ENCODE assay signal across 10 cellular contexts in genomic region chr3:158104346-158105020, GRCh38. TPM values are rescaled to one million over a fixed set of nuclear protein-coding genes. Genes with fewer than 3 reads are reported as not detected.
DNase-seq lines count a peak whose midpoint lies in the region; ATAC-seq and TF ChIP-seq lines count a peak whose summit lies in the region.
"Had no signal": no experiment of that assay in that cellular context is flagged by ENCODE, and none has a peak within 500 bp of the region (broad histone marks: within the 10 kb centered on the region; RNA-seq: fewer than 3 reads in every experiment).

No MANE protein-coding gene starts in this region.

- CTCF ChIA-PET in activated B cell treated with CpG ODN at 0.5 μM for 24 hours (lab: Charles Lee), result no interaction called here

- peaks cover 2% of the 10 kb centered on the region for H3K9me3 Mint-ChIP-seq in activated B cell treated with CpG ODN at 0.5 μM for 24 hours

- H3K4me1 ChIP-seq in left ventricle myocardium inferior (peaks cover 48% of the 10 kb centered on the region), heart right ventricle (peaks cover 5 to 58% (median 25%) of the 10 kb centered on the region in 9 donors), iPS-18a (ENCODE audit: control insufficient read depth, low read depth, low read length) (peaks cover 26% of the 10 kb centered on the region), vagina (peaks cover 46% of the 10 kb centered on the region)

- DNase-seq in left ventricle myocardium inferior (no peak), heart right ventricle (no peak), activated B cell treated with CpG ODN at 0.5 μM for 24 hours (no peak), vagina (ENCODE audit: extremely low spot score in 2 of 2) (no peak), GM10266 (ENCODE audit: extremely low spot score) (no peak), hypothalamus (lab: John Stamatoyannopoulos, UW) (no peak)
- DNase-seq: NCI-H2029 had no signal

- peaks cover 65% of the 10 kb centered on the region for H3K27me3 Mint-ChIP-seq in activated B cell treated with CpG ODN at 0.5 μM for 24 hours

- no peak overlapping the region for H3K9ac ChIP-seq in iPS-18a (ENCODE audit: low read length)

- H3K4me1 Mint-ChIP-seq in activated B cell treated with CpG ODN at 0.5 μM for 24 hours, result peaks cover 36% of the 10 kb centered on the region

- intact Hi-C loops in left ventricle myocardium inferior (cut with micrococcal nuclease), result no loop called here
- intact Hi-C loops in heart right ventricle (cut with DNase I), result no loop called here
- intact Hi-C loops in activated B cell treated with CpG ODN at 0.5 μM for 24 hours (cut with micrococcal nuclease), result no loop called here
- intact Hi-C loops in vagina (cut with DNase I), result no loop called here

- no peak overlapping the region for H3K4me3 Mint-ChIP-seq in activated B cell treated with CpG ODN at 0.5 μM for 24 hours

- no peak for ATAC-seq in heart right ventricle
- ATAC-seq in activated B cell treated with CpG ODN at 0.5 μM for 24 hours (ENCODE audit: low read depth), result no peak
- no peak for ATAC-seq in HG02970 (IDR thresholded peaks at IDR 0.05; ENCODE audit: low FRiP score, unreplicated experiment)
- ATAC-seq: left lobe of liver had no signal

- H3K27me3 ChIP-seq in left ventricle myocardium inferior (ENCODE audit: low read depth), result peaks cover 99% of the 10 kb centered on the region
- H3K27me3 ChIP-seq in heart right ventricle, result peaks cover 51 to 100% (median 98%) of the 10 kb centered on the region in 7 donors
- H3K27me3 ChIP-seq in iPS-18a (ENCODE audit: control insufficient read depth, insufficient read depth, low read length), result peaks cover 100% of the 10 kb centered on the region
- peaks cover 31% of the 10 kb centered on the region for H3K27me3 ChIP-seq in vagina

- H3K4me3 ChIP-seq in left ventricle myocardium inferior (peak overlapping the region; percentile 60), heart right ventricle (peak overlapping the region in 4 of 10 donors; percentile 33 to 56 (median 49)), iPS-18a (ENCODE audit: low read length) (peak overlapping the region; percentile 13), vagina (peak overlapping the region; percentile 33 to 51)

- no peak for TF ChIP-seq POLR2A in vagina (IDR thresholded peaks at IDR 0.05)

- peak overlapping the region; percentile 59 for H3K27ac Mint-ChIP-seq in activated B cell treated with CpG ODN at 0.5 μM for 24 hours

- H3K36me3 Mint-ChIP-seq in activated B cell treated with CpG ODN at 0.5 μM for 24 hours (ENCODE audit: low read depth), result no peaks in the 10 kb centered on the region

- no peak for TF ChIP-seq CTCF in left ventricle myocardium inferior (IDR thresholded peaks at IDR 0.05; ENCODE audit: borderline replicate concordance)
- no peak for TF ChIP-seq CTCF in heart right ventricle (IDR thresholded peaks at IDR 0.05)
- no peak for TF ChIP-seq CTCF in activated B cell treated with CpG ODN at 0.5 μM for 24 hours (IDR thresholded peaks at IDR 0.05)
- TF ChIP-seq CTCF in vagina (IDR thresholded peaks at IDR 0.05), result no peak
- no peak for TF ChIP-seq CTCF in GM10266 (IDR thresholded peaks at IDR 0.05; ENCODE audit: control insufficient read depth, insufficient read depth, low read depth, missing control alignments)

- POLR2A ChIA-PET in activated B cell treated with CpG ODN at 0.5 μM for 24 hours (lab: Charles Lee), result interaction anchor here (0.6 to 0.8 kb wide), 3 partner anchors 10 to 208 kb away, joined by 3 to 13 read pairs (median 6); no protein-coding TSS in a partner anchor

- H3K9me3 ChIP-seq in left ventricle myocardium inferior (replicated peaks) (no peaks in the 10 kb centered on the region), heart right ventricle (no peaks in the 10 kb centered on the region), iPS-18a (ENCODE audit: control insufficient read depth, low read depth, low read length) (no peaks in the 10 kb centered on the region), vagina (no peaks in the 10 kb centered on the region)

- 18 to 25% methylated on average over 11 of the region's 11 CpGs for WGBS in heart right ventricle, 2 donors

- H3K27ac ChIP-seq in left ventricle myocardium inferior (replicated peaks) (no peak overlapping the region), heart right ventricle (no peak overlapping the region), iPS-18a (ENCODE audit: low read length) (no peak overlapping the region), vagina (no peak overlapping the region)

- H3K36me3 ChIP-seq in left ventricle myocardium inferior, result no peaks in the 10 kb centered on the region
- H3K36me3 ChIP-seq in heart right ventricle, result no peaks in the 10 kb centered on the region
- no peaks in the 10 kb centered on the region for H3K36me3 ChIP-seq in iPS-18a (ENCODE audit: control insufficient read depth, low read depth, low read length)
- no peaks in the 10 kb centered on the region for H3K36me3 ChIP-seq in vagina

RNA-seq across cellular contexts. Expression of gene SHOX2, which starts 1.7 kb away (rescaled TPM):
- total RNA-seq in left ventricle myocardium inferior (0.11 TPM), heart right ventricle (under 1 TPM in 7 of 10 donors, not detected in 3; 0.28 to 1.00 (median 0.49) TPM), activated B cell treated with CpG ODN at 0.5 μM for 24 hours (not detected in 2 replicates), vagina (2.7 TPM)
- polyA plus RNA-seq in heart right ventricle, result under 1 TPM; 0.14 to 0.22 TPM
- total RNA-seq: left lobe of liver had no signal

RNA-seq across cellular contexts. Expression of gene RSRC1, which starts 5.4 kb away (rescaled TPM):
- total RNA-seq in left ventricle myocardium inferior, result 19.1 TPM
- 10 to 100 TPM; 19.8 to 27.6 (median 21.9) TPM for total RNA-seq in heart right ventricle
- 10 to 100 TPM; 12.6 to 13.8 TPM for polyA plus RNA-seq in heart right ventricle
- total RNA-seq in activated B cell treated with CpG ODN at 0.5 μM for 24 hours, result 39.9 and 44.8 TPM in 2 replicates
- 38.5 TPM for total RNA-seq in vagina
